ENCODE assay signal across 10 cellular contexts in the genomic region with DNA sequence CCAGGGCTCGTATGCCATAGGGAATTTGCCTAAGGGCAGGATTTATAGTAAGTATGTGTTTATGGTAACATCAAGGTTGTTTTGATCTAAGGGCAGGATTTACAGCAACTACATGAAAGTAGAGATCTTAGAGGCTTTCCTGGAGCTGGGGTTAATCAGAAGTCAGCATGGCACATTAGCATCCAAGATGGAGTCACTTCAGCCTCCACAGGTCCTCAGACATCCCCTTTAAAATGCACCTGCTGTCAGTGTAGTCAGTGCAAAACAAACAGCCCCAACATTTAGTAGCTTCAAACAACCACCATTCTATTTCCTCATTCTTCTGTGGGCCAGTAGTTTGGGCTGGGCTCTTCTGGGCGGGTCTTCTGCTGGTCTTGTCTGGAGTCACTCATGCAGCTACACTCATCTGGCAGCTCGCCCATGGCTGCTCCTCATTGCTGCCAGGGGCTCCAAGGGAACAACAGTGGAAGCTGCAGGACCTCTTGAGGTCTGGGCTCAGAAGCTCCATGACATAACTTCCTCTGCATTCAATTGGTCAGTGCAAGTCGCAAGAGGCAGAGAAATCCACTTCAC.
DNase-seq lines count a peak whose midpoint lies in the region; ATAC-seq and TF ChIP-seq lines count a peak whose summit lies in the region.
"Had no signal": no experiment of that assay in that cellular context is flagged by ENCODE, and none has a peak within 500 bp of the region (broad histone marks: within the 10 kb centered on the region; RNA-seq: fewer than 3 reads in every experiment).

No MANE protein-coding gene starts in this region.

- ATAC-seq in HG03469 (IDR thresholded peaks at IDR 0.05; ENCODE audit: unreplicated experiment) = no peak
- no peak for ATAC-seq in HG02678 (IDR thresholded peaks at IDR 0.05; ENCODE audit: unreplicated experiment)
- no peak for ATAC-seq in stimulated activated effector memory CD8-positive, alpha-beta T cell treated with anti-CD3 and anti-CD28 coated beads, Interleukin-12 subunit alpha, Interleukin-12 subunit beta, amount 100 ng/mL, for 72 hours

- TF ChIP-seq CTCF in RWPE1 (conservative IDR thresholded peaks at IDR 0.05; ENCODE audit: low read depth) (no peak), left ventricle myocardium inferior (IDR thresholded peaks at IDR 0.05; ENCODE audit: borderline replicate concordance) (no peak), adrenal gland (IDR thresholded peaks at IDR 0.05) (no peak)

- no peak for DNase-seq in activated naive CD4-positive, alpha-beta T cell treated with anti-CD3 and anti-CD28 coated beads, Interleukin-2, amount 50 U/mL, for 16 hours
- DNase-seq in RWPE1 (ENCODE audit: low spot score) = peak; percentile 39
- peak; percentile 38 for DNase-seq in left ventricle myocardium inferior
- DNase-seq in stimulated activated effector memory CD8-positive, alpha-beta T cell treated with anti-CD3 and anti-CD28 coated beads, Interleukin-12 subunit alpha, Interleukin-12 subunit beta, amount 100 ng/mL, for 72 hours (ENCODE audit: low spot score in 2 of 2) = no peak
- DNase-seq in adrenal gland = no peak
- DNase-seq: CD4-positive, alpha-beta memory T cell had no signal

- H3K36me3 ChIP-seq in left ventricle myocardium inferior (no peaks in the 10 kb centered on the region), adrenal gland (replicated peaks in 1 of 2) (no peaks in the 10 kb centered on the region)
- H3K36me3 ChIP-seq: SJCRH30 had no signal

- H3K36me3 Mint-ChIP-seq in activated naive CD4-positive, alpha-beta T cell treated with anti-CD3 and anti-CD28 coated beads, Interleukin-2, amount 50 U/mL, for 24 hours = no peaks in the 10 kb centered on the region
- no peaks in the 10 kb centered on the region for H3K36me3 Mint-ChIP-seq in stimulated activated effector memory CD8-positive, alpha-beta T cell treated with anti-CD3 and anti-CD28 coated beads, Interleukin-12 subunit alpha, Interleukin-12 subunit beta, amount 100 ng/mL, for 72 hours

- H3K27ac ChIP-seq in RWPE1 (no peak overlapping the region), left ventricle myocardium inferior (replicated peaks) (no peak overlapping the region), adrenal gland (no peak overlapping the region)
- H3K27ac ChIP-seq: SJCRH30 had no signal

- 65 to 78% (median 71%) methylated on average over 2 to 4 of the region's 4 CpGs for WGBS in adrenal gland, 4 donors

- POLR2A ChIA-PET in RWPE1 (lab: Yijun Ruan, JAX; ENCODE audit: low non-redundant PET) = no interaction called here

- H3K4me3 ChIP-seq in left ventricle myocardium inferior (no peak overlapping the region), adrenal gland (no peak overlapping the region)
- H3K4me3 ChIP-seq: SJCRH30 had no signal

- no peak for TF ChIP-seq POLR2A in adrenal gland (IDR thresholded peaks at IDR 0.05)

- H3K4me1 ChIP-seq in left ventricle myocardium inferior = no peaks in the 10 kb centered on the region
- H3K4me1 ChIP-seq in adrenal gland (replicated peaks in 1 of 2) = no peaks in the 10 kb centered on the region
- H3K4me1 ChIP-seq: SJCRH30 had no signal

- no peaks in the 10 kb centered on the region for H3K9me3 Mint-ChIP-seq in activated naive CD4-positive, alpha-beta T cell treated with anti-CD3 and anti-CD28 coated beads, Interleukin-2, amount 50 U/mL, for 24 hours
- no peaks in the 10 kb centered on the region for H3K9me3 Mint-ChIP-seq in stimulated activated effector memory CD8-positive, alpha-beta T cell treated with anti-CD3 and anti-CD28 coated beads, Interleukin-12 subunit alpha, Interleukin-12 subunit beta, amount 100 ng/mL, for 72 hours

- H3K27me3 Mint-ChIP-seq in activated naive CD4-positive, alpha-beta T cell treated with anti-CD3 and anti-CD28 coated beads, Interleukin-2, amount 50 U/mL, for 24 hours = no peaks in the 10 kb centered on the region

- H3K4me3 Mint-ChIP-seq in activated naive CD4-positive, alpha-beta T cell treated with anti-CD3 and anti-CD28 coated beads, Interleukin-2, amount 50 U/mL, for 24 hours = no peak overlapping the region
- H3K4me3 Mint-ChIP-seq in stimulated activated effector memory CD8-positive, alpha-beta T cell treated with anti-CD3 and anti-CD28 coated beads, Interleukin-12 subunit alpha, Interleukin-12 subunit beta, amount 100 ng/mL, for 72 hours = no peak overlapping the region
- H3K4me3 Mint-ChIP-seq: CD4-positive, alpha-beta memory T cell had no signal

- H3K4me1 Mint-ChIP-seq in activated naive CD4-positive, alpha-beta T cell treated with anti-CD3 and anti-CD28 coated beads, Interleukin-2, amount 50 U/mL, for 24 hours = no peaks in the 10 kb centered on the region
- no peaks in the 10 kb centered on the region for H3K4me1 Mint-ChIP-seq in stimulated activated effector memory CD8-positive, alpha-beta T cell treated with anti-CD3 and anti-CD28 coated beads, Interleukin-12 subunit alpha, Interleukin-12 subunit beta, amount 100 ng/mL, for 72 hours
- H3K4me1 Mint-ChIP-seq: CD4-positive, alpha-beta memory T cell had no signal

- H3K9me3 ChIP-seq in left ventricle myocardium inferior (replicated peaks) = peaks cover 5% of the 10 kb centered on the region
- no peaks in the 10 kb centered on the region for H3K9me3 ChIP-seq in adrenal gland (replicated peaks in 1 of 3)

- H3K27ac Mint-ChIP-seq in activated naive CD4-positive, alpha-beta T cell treated with anti-CD3 and anti-CD28 coated beads, Interleukin-2, amount 50 U/mL, for 24 hours = peak overlapping the region; percentile 33
- H3K27ac Mint-ChIP-seq in stimulated activated effector memory CD8-positive, alpha-beta T cell treated with anti-CD3 and anti-CD28 coated beads, Interleukin-12 subunit alpha, Interleukin-12 subunit beta, amount 100 ng/mL, for 72 hours = no peak overlapping the region

- intact Hi-C loops in left ventricle myocardium inferior (cut with micrococcal nuclease) = no loop called here
- intact Hi-C loops in adrenal gland (cut with DNase I) = no loop called here

- CTCF ChIA-PET in RWPE1 (lab: Yijun Ruan, JAX) = interaction anchor here (0.6 kb wide), 2 partner anchors 71 to 696 kb away, joined by 3 read pairs; no protein-coding TSS in a partner anchor

- peaks cover 64% of the 10 kb centered on the region for H3K27me3 ChIP-seq in left ventricle myocardium inferior (ENCODE audit: low read depth)
- H3K27me3 ChIP-seq in adrenal gland = no peaks in the 10 kb centered on the region
- H3K27me3 ChIP-seq: SJCRH30 had no signal

Comparison
In these comparisons a context has a peak if more than half of its experiments do, and no peak if none do; other contexts are left out.
1. DNase-seq: peak in RWPE1 (single experiment) and left ventricle myocardium inferior (single experiment); none in activated naive CD4-positive, alpha-beta T cell treated with anti-CD3 and anti-CD28 coated beads, Interleukin-2, amount 50 U/mL, for 16 hours (single experiment), stimulated activated effector memory CD8-positive, alpha-beta T cell treated with anti-CD3 and anti-CD28 coated beads, Interleukin-12 subunit alpha, Interleukin-12 subunit beta, amount 100 ng/mL, for 72 hours (0 of 2) and adrenal gland (0 of 7).